Comparison of ENCODE assay signal across 1 cellular context in genomic region chr1:248823517-248824001, GRCh38.
TF ChIP-seq lines count a peak whose summit lies in the region.

No MANE protein-coding gene starts in this region.

TF ChIP-seq in GM23338, 12 proteins besides CTCF, POLR2A, EP300 and RAD21 (continued from another document):
- TF ChIP-seq ZNF462 (CRISPR knock-in tag; IDR thresholded peaks at IDR 0.05), result no peak
